In genomic region chr2:54579682-54580349, GRCh38 we compare ENCODE assay signal across 8 cellular contexts.
DNase-seq lines count a peak whose midpoint lies in the region; ATAC-seq and TF ChIP-seq lines count a peak whose summit lies in the region.

No MANE protein-coding gene starts in this region.

- ATAC-seq in GM19438 (IDR thresholded peaks at IDR 0.05; ENCODE audit: low read depth, unreplicated experiment) (peak; percentile 85), HG03442 (IDR thresholded peaks at IDR 0.05; ENCODE audit: unreplicated experiment) (peak; percentile 77), memory B cell (ENCODE audit: low read depth) (peak; percentile 67)
- ATAC-seq in activated CD8-positive, alpha-beta T cell treated with anti-CD3 and anti-CD28 coated beads for 36 hours = peak; percentile 60

- H3K27me3 Mint-ChIP-seq in Calu3 (ENCODE audit: unreplicated experiment) (no peaks in the 10 kb centered on the region), memory B cell (no peaks in the 10 kb centered on the region)
- H3K27me3 Mint-ChIP-seq in activated CD8-positive, alpha-beta T cell treated with anti-CD3 and anti-CD28 coated beads for 36 hours = no peaks in the 10 kb centered on the region

- CTCF ChIA-PET in Calu3 (lab: Charles Lee) = interaction anchor here (1.2 to 1.4 kb wide), 3 partner anchors 14 to 22 kb away, joined by 3 to 5 read pairs (median 4); no protein-coding TSS in a partner anchor
- CTCF ChIA-PET in activated CD8-positive, alpha-beta T cell treated with anti-CD3 and anti-CD28 coated beads for 36 hours (lab: Charles Lee) = interaction anchor here (0.7 to 3.9 kb wide), 12 partner anchors 9 to 78 kb away, joined by 3 to 21 read pairs (median 4); no protein-coding TSS in a partner anchor

- H3K4me3 Mint-ChIP-seq in Calu3 (ENCODE audit: low read depth, unreplicated experiment) (peak overlapping the region; percentile 84), memory B cell (peak overlapping the region; percentile 64)
- H3K4me3 Mint-ChIP-seq in activated CD8-positive, alpha-beta T cell treated with anti-CD3 and anti-CD28 coated beads for 36 hours = peak overlapping the region; percentile 59

- BruUV-seq in Calu3 (replicated peaks; lab: Mats Ljungman, UMichigan) = no TSS peak

- no peak for TF ChIP-seq CTCF in Calu3 (IDR thresholded peaks at IDR 0.05; ENCODE audit: unreplicated experiment)
- no peak for TF ChIP-seq CTCF in activated CD8-positive, alpha-beta T cell treated with anti-CD3 and anti-CD28 coated beads for 36 hours (IDR thresholded peaks at IDR 0.05)

- peak overlapping the region; percentile 98 for H3K27ac Mint-ChIP-seq in Calu3 (ENCODE audit: unreplicated experiment)
- peak overlapping the region; percentile 95 for H3K27ac Mint-ChIP-seq in activated CD8-positive, alpha-beta T cell treated with anti-CD3 and anti-CD28 coated beads for 36 hours
- H3K27ac Mint-ChIP-seq in memory B cell = peak overlapping the region; percentile 86

- H3K36me3 Mint-ChIP-seq in Calu3 (ENCODE audit: insufficient read depth, unreplicated experiment) (peaks cover 94% of the 10 kb centered on the region), memory B cell (peaks cover 17% of the 10 kb centered on the region)
- peaks cover 16% of the 10 kb centered on the region for H3K36me3 Mint-ChIP-seq in activated CD8-positive, alpha-beta T cell treated with anti-CD3 and anti-CD28 coated beads for 36 hours (ENCODE audit: low read depth)

- intact Hi-C loops in Calu3 (cut with micrococcal nuclease; ENCODE audit: unreplicated experiment) = loop anchor here (2.0 to 5.0 kb wide), 2 partner anchors 19 to 32 kb away; no protein-coding TSS in a partner anchor
- intact Hi-C loops in activated CD8-positive, alpha-beta T cell treated with anti-CD3 and anti-CD28 coated beads for 36 hours (cut with micrococcal nuclease) = loop anchor here (10.0 kb wide), 1 partner anchor 645 kb away; no protein-coding TSS in a partner anchor

- DNase-seq in Calu3 (peak; percentile 60), memory B cell (ENCODE audit: low spot score in 2 of 2) (no peak), NCI-H1436 (lab: John Stamatoyannopoulos, UW) (no peak), NCI-H446 (lab: John Stamatoyannopoulos, UW) (no peak), DMS 273 (lab: John Stamatoyannopoulos, UW; ENCODE audit: unreplicated experiment) (no peak)
- DNase-seq in activated CD8-positive, alpha-beta T cell treated with anti-CD3 and anti-CD28 coated beads for 36 hours = peak; percentile 71

- H3K9me3 Mint-ChIP-seq in Calu3 (ENCODE audit: low read depth, unreplicated experiment) (no peaks in the 10 kb centered on the region), memory B cell (no peaks in the 10 kb centered on the region)
- H3K9me3 Mint-ChIP-seq in activated CD8-positive, alpha-beta T cell treated with anti-CD3 and anti-CD28 coated beads for 36 hours = peaks cover 5% of the 10 kb centered on the region

- H3K4me1 Mint-ChIP-seq in Calu3 (ENCODE audit: low read depth, unreplicated experiment) (peaks cover 90% of the 10 kb centered on the region), memory B cell (peaks cover 71% of the 10 kb centered on the region)
- H3K4me1 Mint-ChIP-seq in activated CD8-positive, alpha-beta T cell treated with anti-CD3 and anti-CD28 coated beads for 36 hours (ENCODE audit: low read depth) = peaks cover 90% of the 10 kb centered on the region

- POLR2A ChIA-PET in activated CD8-positive, alpha-beta T cell treated with anti-CD3 and anti-CD28 coated beads for 36 hours (lab: Charles Lee) = interaction anchor here (0.7 to 2.6 kb wide), 7 partner anchors 8 to 25 kb away, joined by 3 to 30 read pairs (median 4); no protein-coding TSS in a partner anchor

Comparison
In these comparisons a context has a peak if more than half of its experiments do, and no peak if none do; other contexts are left out.
1. DNase-seq: peak in Calu3 (single experiment) and activated CD8-positive, alpha-beta T cell treated with anti-CD3 and anti-CD28 coated beads for 36 hours (single experiment); none in memory B cell (0 of 2), NCI-H1436 (single experiment), NCI-H446 (0 of 2) and DMS 273 (single experiment).
2. Peak in every context shown above with its lines, with median percentiles within 50 percentile points of each other: H3K27ac Mint-ChIP-seq, H3K4me3 Mint-ChIP-seq and ATAC-seq.